Comparison of ENCODE assay signal across 18 cellular contexts in the genomic region with DNA sequence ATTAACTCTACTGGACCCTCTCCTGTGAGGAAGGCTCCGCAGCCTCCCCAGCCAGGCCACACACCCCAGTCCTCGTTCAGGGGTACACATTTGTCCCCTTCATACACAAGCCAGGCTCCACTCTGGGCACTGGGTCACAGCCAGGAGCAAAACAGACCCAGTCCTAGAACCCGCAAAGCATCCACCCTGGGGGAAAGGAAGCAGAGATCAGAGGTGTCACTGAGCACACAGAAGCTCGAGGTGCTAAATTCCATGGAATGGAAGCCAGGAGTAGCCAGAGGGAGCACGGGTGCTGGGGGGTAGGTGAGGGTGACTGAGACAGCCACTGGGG. TPM values are rescaled to one million over a fixed set of nuclear protein-coding genes. Genes with fewer than 3 reads are reported as not detected.
A peak's percentile ranks its signal among the peaks of the same experiment; 100 is the strongest.
DNase-seq lines count a peak whose midpoint lies in the region; ATAC-seq and TF ChIP-seq lines count a peak whose summit lies in the region.
"Had no signal": no experiment of that assay in that cellular context is flagged by ENCODE, and none has a peak within 500 bp of the region (broad histone marks: within the 10 kb centered on the region; RNA-seq: fewer than 3 reads in every experiment).

No MANE protein-coding gene starts in this region.

- H3K9me3 ChIP-seq in neuronal stem cell (replicated peaks in 1 of 2; ENCODE audit: control insufficient read depth in 2 of 2, insufficient read depth in 1 of 2, low read depth in 1 of 2, low read length in 2 of 2), result peaks cover 0 to 5% of the 10 kb centered on the region in 2 donors

- no peak for TF ChIP-seq CTCF in glutamatergic neuron (IDR thresholded peaks at IDR 0.05; ENCODE audit: partially characterized antibody, unreplicated experiment)

- peaks cover 3% of the 10 kb centered on the region for H3K9me3 Mint-ChIP-seq in activated T-helper 17 cell treated with anti-CD3 and anti-CD28 coated beads, Interleukin-2, amount 50 U/mL, for 72 hours
- H3K9me3 Mint-ChIP-seq in glutamatergic neuron (ENCODE audit: unreplicated experiment), result peaks cover 12% of the 10 kb centered on the region

- no peak overlapping the region for H4K8ac ChIP-seq in neuronal stem cell (ENCODE audit: low read depth, low read length)

- peaks cover 18 to 30% of the 10 kb centered on the region in 2 donors for H3K4me1 ChIP-seq in neuronal stem cell (ENCODE audit: control insufficient read depth in 2 of 2, insufficient read depth in 1 of 2, low read depth in 1 of 2, low read length in 2 of 2)

- H3K27ac Mint-ChIP-seq in activated T-helper 17 cell treated with anti-CD3 and anti-CD28 coated beads, Interleukin-2, amount 50 U/mL, for 72 hours, result peak overlapping the region; percentile 34
- peak overlapping the region; percentile 59 for H3K27ac Mint-ChIP-seq in glutamatergic neuron (ENCODE audit: unreplicated experiment)

- no peak overlapping the region for H4K91ac ChIP-seq in neuronal stem cell (ENCODE audit: low read depth, low read length, poor library complexity)

- H3K27me3 ChIP-seq in neuronal stem cell (ENCODE audit: control insufficient read depth in 3 of 3, insufficient read depth in 3 of 3, low read depth in 1 of 3, low read length in 3 of 3), result no peaks in the 10 kb centered on the region
- H3K27me3 ChIP-seq: Peyer's patch had no signal

- peak overlapping the region; percentile 82 for H2BK15ac ChIP-seq in neuronal stem cell (ENCODE audit: low read length)

- H2AK5ac ChIP-seq in neuronal stem cell (ENCODE audit: low read depth, low read length), result peak overlapping the region; percentile 91

- DNase-seq in DMS53 (lab: John Stamatoyannopoulos, UW) (peak; percentile 55), DMS53 treated with DMSO at 0.1 percent for 48 hours (lab: John Stamatoyannopoulos, UW; ENCODE audit: unreplicated experiment) (no peak), glutamatergic neuron (no peak), neuronal stem cell (ENCODE audit: low spot score) (no peak), AG08396 (ENCODE audit: low spot score) (no peak), globus pallidus (ENCODE audit: low spot score) (no peak), NCI-H82 treated with DMSO at 0.1 percent for 48 hours (lab: John Stamatoyannopoulos, UW; ENCODE audit: unreplicated experiment) (no peak)
- DNase-seq: DMS 273 treated with DMSO at 0.1 percent for 48 hours; GF-D8; GOT3; NCI-H1694 treated with DMSO at 0.1 percent for 48 hours; NK-92 treated with Interleukin-12 subunit alpha and Interleukin-12 subunit beta, amount 100 ng/mL, for 24 hours had no signal

- H3K36me3 Mint-ChIP-seq in activated T-helper 17 cell treated with anti-CD3 and anti-CD28 coated beads, Interleukin-2, amount 50 U/mL, for 72 hours (ENCODE audit: low read depth), result no peaks in the 10 kb centered on the region
- H3K36me3 Mint-ChIP-seq in glutamatergic neuron (ENCODE audit: unreplicated experiment), result no peaks in the 10 kb centered on the region

- peak overlapping the region; percentile 43 for H2BK5ac ChIP-seq in neuronal stem cell (ENCODE audit: low read length)

- no peak overlapping the region for H2BK12ac ChIP-seq in neuronal stem cell (ENCODE audit: low read length)

- no peak overlapping the region for H3K4me3 ChIP-seq in neuronal stem cell (ENCODE audit: low read length in 2 of 2)
- H3K4me3 ChIP-seq: GM12878, K562, Peyer's patch had no signal

- H2BK120ac ChIP-seq in neuronal stem cell (ENCODE audit: low read depth, low read length), result no peak overlapping the region

- no peak overlapping the region for H3K9ac ChIP-seq in neuronal stem cell (ENCODE audit: low read depth, low read length, poor library complexity)

- no peak for ATAC-seq in activated T-helper 17 cell treated with anti-CD3 and anti-CD28 coated beads, Interleukin-2, amount 50 U/mL, for 72 hours (replicated peaks)
- ATAC-seq: GM12878 had no signal

- H3K23ac ChIP-seq in neuronal stem cell (ENCODE audit: low read depth, low read length, poor library complexity), result no peak overlapping the region

- H3K27me3 Mint-ChIP-seq in activated T-helper 17 cell treated with anti-CD3 and anti-CD28 coated beads, Interleukin-2, amount 50 U/mL, for 72 hours, result peaks cover 3% of the 10 kb centered on the region
- peaks cover 13% of the 10 kb centered on the region for H3K27me3 Mint-ChIP-seq in glutamatergic neuron (ENCODE audit: unreplicated experiment)

- no peak overlapping the region for H3K4me2 ChIP-seq in neuronal stem cell (ENCODE audit: insufficient read depth, low read length, poor library complexity, severe bottlenecking)

- no peak overlapping the region for H3K4me3 Mint-ChIP-seq in activated T-helper 17 cell treated with anti-CD3 and anti-CD28 coated beads, Interleukin-2, amount 50 U/mL, for 72 hours
- H3K4me3 Mint-ChIP-seq in glutamatergic neuron (ENCODE audit: unreplicated experiment), result no peak overlapping the region

- H3K4me1 Mint-ChIP-seq in activated T-helper 17 cell treated with anti-CD3 and anti-CD28 coated beads, Interleukin-2, amount 50 U/mL, for 72 hours, result peaks cover 5% of the 10 kb centered on the region
- peaks cover 15% of the 10 kb centered on the region for H3K4me1 Mint-ChIP-seq in glutamatergic neuron (ENCODE audit: low read depth, unreplicated experiment)

- H2AFZ ChIP-seq in neuronal stem cell (ENCODE audit: low read length), result no peak overlapping the region

- H3K27ac ChIP-seq in neuronal stem cell (replicated peaks; ENCODE audit: low read length), result no peak overlapping the region
- H3K27ac ChIP-seq: 22Rv1, Peyer's patch had no signal

- H3K36me3 ChIP-seq in neuronal stem cell (replicated peaks in 1 of 2; ENCODE audit: control insufficient read depth in 2 of 2, insufficient read depth in 2 of 2, low read length in 2 of 2), result no peaks in the 10 kb centered on the region
- H3K36me3 ChIP-seq: Peyer's patch had no signal

- WGBS in neuronal stem cell (ENCODE audit: extremely low coverage in 2 of 2, insufficient read length in 2 of 2, insufficient replicate concordance in 1 of 2), 2 donors, result no CpG with 5 or more reads among the region's 5 CpGs

- H3K14ac ChIP-seq in neuronal stem cell (ENCODE audit: low read length), result no peak overlapping the region

- H3K4ac ChIP-seq in neuronal stem cell (ENCODE audit: low read length), result no peak overlapping the region

- peak overlapping the region; percentile 39 for H3K18ac ChIP-seq in neuronal stem cell (ENCODE audit: low read length)

- no peaks in the 10 kb centered on the region for H3K79me1 ChIP-seq in neuronal stem cell (ENCODE audit: low read depth, low read length)

RNA-seq across cellular contexts. Expression of a gene that starts 43.6 kb away (rescaled TPM):
- total RNA-seq in activated T-helper 17 cell treated with anti-CD3 and anti-CD28 coated beads, Interleukin-2, amount 50 U/mL, for 72 hours, result not detected
- total RNA-seq in glutamatergic neuron (ENCODE audit: unreplicated experiment), result not detected
- polyA plus RNA-seq in neuronal stem cell (2013, experiment 1 of 2), result 1.0 TPM
- polyA plus RNA-seq in neuronal stem cell (2013, experiment 2 of 2), result 0.82 TPM
- total RNA-seq: GM12878, K562, NCI-H460 had no signal
- polyA plus RNA-seq: GM12878, K562 had no signal

RNA-seq across cellular contexts. Expression of a gene that starts 54.2 kb away (rescaled TPM):
- not detected for total RNA-seq in activated T-helper 17 cell treated with anti-CD3 and anti-CD28 coated beads, Interleukin-2, amount 50 U/mL, for 72 hours
- total RNA-seq in glutamatergic neuron (ENCODE audit: unreplicated experiment), result not detected
- polyA plus RNA-seq in neuronal stem cell (2013, experiment 1 of 2), result not detected
- not detected for polyA plus RNA-seq in neuronal stem cell (2013, experiment 2 of 2)
- total RNA-seq: GM12878, K562, NCI-H460, Peyer's patch had no signal
- polyA plus RNA-seq: GM12878, K562 had no signal

RNA-seq across cellular contexts. Expression of a gene that starts 55.2 kb away (rescaled TPM):
- total RNA-seq in activated T-helper 17 cell treated with anti-CD3 and anti-CD28 coated beads, Interleukin-2, amount 50 U/mL, for 72 hours, result 1 to 10 TPM; 1.2 to 5.1 TPM
- not detected for total RNA-seq in glutamatergic neuron (ENCODE audit: unreplicated experiment)
- polyA plus RNA-seq in neuronal stem cell (2013, experiment 1 of 2), result 0.07 TPM
- polyA plus RNA-seq in neuronal stem cell (2013, experiment 2 of 2), result 0.06 TPM
- total RNA-seq: GM12878, NCI-H460 had no signal
- polyA plus RNA-seq: GM12878 had no signal
